In genomic region chr7:76294344-76295024, GRCh38 we compare ENCODE assay signal across 9 cellular contexts. TPM values are rescaled to one million over a fixed set of nuclear protein-coding genes. Genes with fewer than 3 reads are reported as not detected.
DNase-seq lines count a peak whose midpoint lies in the region; ATAC-seq and TF ChIP-seq lines count a peak whose summit lies in the region.
"Had no signal": no experiment of that assay in that cellular context is flagged by ENCODE, and none has a peak within 500 bp of the region (broad histone marks: within the 10 kb centered on the region; RNA-seq: fewer than 3 reads in every experiment).

No MANE protein-coding gene starts in this region.

- WGBS in prostate gland = 10% methylated on average over 14 of the region's 20 CpGs

- no peaks in the 10 kb centered on the region for H3K9me3 Mint-ChIP-seq in activated CD4-positive, alpha-beta T cell treated with anti-CD3 and anti-CD28 coated beads for 36 hours (ENCODE audit: low read depth)
- H3K9me3 Mint-ChIP-seq in activated CD4-positive, alpha-beta T cell treated with anti-CD3 and anti-CD28 coated beads, Interleukin-2, amount 10 ng/mL, durations not matched to agents 24 days and 14 days = no peaks in the 10 kb centered on the region
- H3K9me3 Mint-ChIP-seq: CD8-positive, alpha-beta T cell had no signal

- H3K36me3 ChIP-seq in prostate gland = no peaks in the 10 kb centered on the region

- CTCF ChIA-PET in activated CD4-positive, alpha-beta T cell treated with anti-CD3 and anti-CD28 coated beads for 36 hours (lab: Charles Lee) = interaction anchor here (1.3 to 1.6 kb wide), 2 partner anchors 19 to 23 kb away, joined by 4 to 6 read pairs; no protein-coding TSS in a partner anchor

- H3K4me1 ChIP-seq in prostate gland (replicated peaks) = peaks cover 29% of the 10 kb centered on the region

- H3K27ac ChIP-seq in prostate gland = peak overlapping the region; percentile 98

- no peaks in the 10 kb centered on the region for H3K36me3 Mint-ChIP-seq in activated CD4-positive, alpha-beta T cell treated with anti-CD3 and anti-CD28 coated beads for 36 hours (ENCODE audit: low read depth)
- H3K36me3 Mint-ChIP-seq in activated CD4-positive, alpha-beta T cell treated with anti-CD3 and anti-CD28 coated beads, Interleukin-2, amount 10 ng/mL, durations not matched to agents 24 days and 14 days (ENCODE audit: low read depth) = no peaks in the 10 kb centered on the region
- H3K36me3 Mint-ChIP-seq: CD8-positive, alpha-beta T cell had no signal

- peaks cover 2% of the 10 kb centered on the region for H3K27me3 Mint-ChIP-seq in activated CD4-positive, alpha-beta T cell treated with anti-CD3 and anti-CD28 coated beads for 36 hours
- H3K27me3 Mint-ChIP-seq in activated CD4-positive, alpha-beta T cell treated with anti-CD3 and anti-CD28 coated beads, Interleukin-2, amount 10 ng/mL, durations not matched to agents 24 days and 14 days = no peaks in the 10 kb centered on the region

- ATAC-seq in activated CD4-positive, alpha-beta T cell treated with anti-CD3 and anti-CD28 coated beads for 36 hours = no peak
- peak; percentile 86 to 90 for ATAC-seq in left cardiac atrium
- ATAC-seq in GM18520 (IDR thresholded peaks at IDR 0.05; ENCODE audit: unreplicated experiment) = no peak
- ATAC-seq: CD8-positive, alpha-beta T cell had no signal

- intact Hi-C loops in activated CD4-positive, alpha-beta T cell treated with anti-CD3 and anti-CD28 coated beads for 36 hours (cut with DNase I, micrococcal nuclease) = no loop called here
- intact Hi-C loops in activated CD4-positive, alpha-beta T cell treated with anti-CD3 and anti-CD28 coated beads, Interleukin-2, amount 10 ng/mL, durations not matched to agents 24 days and 14 days (cut with micrococcal nuclease) = no loop called here
- intact Hi-C loops in left cardiac atrium (cut with DNase I) = no loop called here
- intact Hi-C loops in prostate gland (cut with DNase I) = loop anchor here (5.0 kb wide), 1 partner anchor 63 kb away; the partner anchor contains the start of gene YWHAG

- no peaks in the 10 kb centered on the region for H3K9me3 ChIP-seq in prostate gland

- H3K27me3 ChIP-seq in prostate gland (replicated peaks; ENCODE audit: insufficient read depth) = no peaks in the 10 kb centered on the region

- H3K4me3 ChIP-seq in prostate gland = no peak overlapping the region

- TF ChIP-seq CTCF in prostate gland (IDR thresholded peaks at IDR 0.05) = peak in 2 of 4 experiments; percentile 23 to 35

- H3K4me3 Mint-ChIP-seq in activated CD4-positive, alpha-beta T cell treated with anti-CD3 and anti-CD28 coated beads for 36 hours = no peak overlapping the region
- H3K4me3 Mint-ChIP-seq in activated CD4-positive, alpha-beta T cell treated with anti-CD3 and anti-CD28 coated beads, Interleukin-2, amount 10 ng/mL, durations not matched to agents 24 days and 14 days = no peak overlapping the region
- H3K4me3 Mint-ChIP-seq: CD8-positive, alpha-beta T cell had no signal

- DNase-seq in activated CD4-positive, alpha-beta T cell treated with anti-CD3 and anti-CD28 coated beads for 36 hours = peak; percentile 22
- DNase-seq in activated CD4-positive, alpha-beta T cell treated with anti-CD3 and anti-CD28 coated beads, Interleukin-2, amount 10 ng/mL, durations not matched to agents 24 days and 14 days = no peak
- peak; percentile 86 for DNase-seq in NCI-H2227 treated with DMSO at 0.1 percent for 48 hours (lab: John Stamatoyannopoulos, UW)
- DNase-seq in anterior cingulate cortex (lab: John Stamatoyannopoulos, UW) = peak; percentile 52 to 99 (median 94)
- DNase-seq in left cardiac atrium = peak; percentile 98
- DNase-seq in prostate gland (ENCODE audit: low spot score) = peak; percentile 96
- no peak for DNase-seq in stimulated activated CD4-positive, alpha-beta T cell treated with anti-CD3 and anti-CD28 coated beads, Interleukin-2, amount 100 ng/mL, for 48 hours

- peaks cover 12% of the 10 kb centered on the region for H3K4me1 Mint-ChIP-seq in activated CD4-positive, alpha-beta T cell treated with anti-CD3 and anti-CD28 coated beads for 36 hours
- H3K4me1 Mint-ChIP-seq in activated CD4-positive, alpha-beta T cell treated with anti-CD3 and anti-CD28 coated beads, Interleukin-2, amount 10 ng/mL, durations not matched to agents 24 days and 14 days = peaks cover 14% of the 10 kb centered on the region

- POLR2A ChIA-PET in activated CD4-positive, alpha-beta T cell treated with anti-CD3 and anti-CD28 coated beads for 36 hours (lab: Charles Lee) = no interaction called here

- no peak overlapping the region for H3K27ac Mint-ChIP-seq in activated CD4-positive, alpha-beta T cell treated with anti-CD3 and anti-CD28 coated beads for 36 hours
- H3K27ac Mint-ChIP-seq in activated CD4-positive, alpha-beta T cell treated with anti-CD3 and anti-CD28 coated beads, Interleukin-2, amount 10 ng/mL, durations not matched to agents 24 days and 14 days = no peak overlapping the region
- H3K27ac Mint-ChIP-seq: CD8-positive, alpha-beta T cell had no signal

- peak; percentile 87 for TF ChIP-seq POLR2A in prostate gland (IDR thresholded peaks at IDR 0.05)

RNA-seq across cellular contexts. Expression of gene HSPB1, which starts 8.0 kb away (rescaled TPM):
- 100 to 1,000 TPM in 1 of 2 experiments, 10 to 100 TPM in 1; 71.1 to 127 TPM for total RNA-seq in activated CD4-positive, alpha-beta T cell treated with anti-CD3 and anti-CD28 coated beads for 36 hours
- 112 and 117 TPM in 2 replicates for total RNA-seq in activated CD4-positive, alpha-beta T cell treated with anti-CD3 and anti-CD28 coated beads, Interleukin-2, amount 10 ng/mL, durations not matched to agents 24 days and 14 days
- 1,000 to 10,000 TPM; 1,191 to 2,127 TPM for total RNA-seq in left cardiac atrium
- total RNA-seq in prostate gland = 100 to 1,000 TPM; 781 to 833 TPM

Comparison
In these comparisons a context has a peak if more than half of its experiments do, and no peak if none do; other contexts are left out.
1. DNase-seq: peak in activated CD4-positive, alpha-beta T cell treated with anti-CD3 and anti-CD28 coated beads for 36 hours (single experiment), NCI-H2227 treated with DMSO at 0.1 percent for 48 hours (single experiment), anterior cingulate cortex (58 of 58), left cardiac atrium (single experiment) and prostate gland (single experiment); none in activated CD4-positive, alpha-beta T cell treated with anti-CD3 and anti-CD28 coated beads, Interleukin-2, amount 10 ng/mL, durations not matched to agents 24 days and 14 days (single experiment) and stimulated activated CD4-positive, alpha-beta T cell treated with anti-CD3 and anti-CD28 coated beads, Interleukin-2, amount 100 ng/mL, for 48 hours (0 of 2).
2. ATAC-seq: peak in left cardiac atrium (2 of 2); none in activated CD4-positive, alpha-beta T cell treated with anti-CD3 and anti-CD28 coated beads for 36 hours (single experiment) and GM18520 (single experiment).